In the genomic region with DNA sequence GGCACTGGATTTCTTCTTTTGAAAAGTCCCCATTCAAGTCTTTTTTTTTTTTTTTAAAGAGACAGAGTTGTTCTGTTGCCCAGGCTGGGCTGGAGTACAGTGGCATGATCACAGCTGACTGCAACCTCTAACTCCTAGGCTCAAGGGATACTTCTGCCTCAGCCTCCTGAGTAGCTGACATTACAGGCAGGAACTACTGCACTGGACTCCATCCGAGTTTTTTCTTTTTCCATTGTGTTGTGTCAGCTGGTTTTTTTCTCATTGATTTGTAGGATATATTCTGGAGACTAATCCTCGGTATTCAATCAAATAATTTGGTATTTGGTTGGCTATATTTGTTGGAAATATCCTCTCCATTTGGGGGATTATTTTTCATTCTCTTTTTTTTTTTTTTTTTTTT, we compare ENCODE assay signal across 21 cellular contexts. TPM values are rescaled to one million over a fixed set of nuclear protein-coding genes. Genes with fewer than 3 reads are reported as not detected.
DNase-seq lines count a peak whose midpoint lies in the region; ATAC-seq, FAIRE-seq and TF ChIP-seq lines count a peak whose summit lies in the region.
"Had no signal": no experiment of that assay in that cellular context is flagged by ENCODE, and none has a peak within 500 bp of the region (broad histone marks: within the 10 kb centered on the region; RNA-seq: fewer than 3 reads in every experiment).

No MANE protein-coding gene starts in this region.

- H3K27ac Mint-ChIP-seq in progenitor cell of endocrine pancreas, result no peak overlapping the region
- H3K27ac Mint-ChIP-seq: B cell; CD4-positive, alpha-beta T cell; CD8-positive, alpha-beta T cell had no signal

- H3K4me1 ChIP-seq in body of pancreas (peaks cover 6% of the 10 kb centered on the region), pancreas (no peaks in the 10 kb centered on the region)
- H3K4me1 ChIP-seq: A549; BLaER1 treated with 17β-estradiol and CSF1 and Interleukin-3, amounts not matched to agents 10 nM and 100 nM; Caco-2 had no signal

- intact Hi-C loops in body of pancreas (cut with DNase I) (no loop called here), pancreas (cut with DNase I) (no loop called here)

- H3K36me3 Mint-ChIP-seq in progenitor cell of endocrine pancreas (ENCODE audit: insufficient read depth), result peaks cover 21% of the 10 kb centered on the region

- H3K9me3 Mint-ChIP-seq in progenitor cell of endocrine pancreas (ENCODE audit: low read depth), result peaks cover 4% of the 10 kb centered on the region
- H3K9me3 Mint-ChIP-seq: CD4-positive, alpha-beta T cell had no signal

- H3K9me3 ChIP-seq in body of pancreas, result no peaks in the 10 kb centered on the region
- H3K9me3 ChIP-seq in pancreas, result no peaks in the 10 kb centered on the region
- H3K9me3 ChIP-seq: A549, Caco-2 had no signal

- H3K27ac ChIP-seq in VCaP, result peak overlapping the region; percentile 16; the same call in 1 of the 2 replicates
- H3K27ac ChIP-seq in body of pancreas, result no peak overlapping the region
- H3K27ac ChIP-seq in pancreas, result no peak overlapping the region
- H3K27ac ChIP-seq: 22Rv1; A549; BLaER1 treated with 17β-estradiol and CSF1 and Interleukin-3, amounts not matched to agents 10 nM and 100 nM; C4-2B had no signal

- H3K4me1 Mint-ChIP-seq in progenitor cell of endocrine pancreas (ENCODE audit: low read depth), result peaks cover 2% of the 10 kb centered on the region

- DNase-seq in body of pancreas (peak in 3 of 4 donors; percentile 16 to 25 (median 18)), pancreas (no peak), progenitor cell of endocrine pancreas (ENCODE audit: low spot score, unreplicated experiment) (no peak)
- DNase-seq: AML-193; Caco-2; Calu3; CD4-positive, alpha-beta T cell; CD8-positive, alpha-beta T cell; DMS79 treated with DMSO at 0.1 percent for 48 hours; GF-D8 had no signal

- H3K4me3 ChIP-seq in body of pancreas, result no peak overlapping the region
- H3K4me3 ChIP-seq in pancreas, result no peak overlapping the region
- H3K4me3 ChIP-seq: A549; BLaER1 treated with 17β-estradiol and CSF1 and Interleukin-3, amounts not matched to agents 10 nM and 100 nM had no signal

- H3K36me3 ChIP-seq in body of pancreas (replicated peaks in 1 of 2; ENCODE audit: insufficient read depth in 1 of 2, low read depth in 2 of 2) (peaks cover 0 to 11% of the 10 kb centered on the region in 2 donors), pancreas (peaks cover 0 to 13% (median 0%) of the 10 kb centered on the region in 3 donors)

- FAIRE-seq in pancreas (lab: Jason Lieb, UNC), result no peak
- FAIRE-seq: A549, D721Med, G401.6, GM12891, GM19239 had no signal

- H3K27me3 Mint-ChIP-seq in progenitor cell of endocrine pancreas, result no peaks in the 10 kb centered on the region
- H3K27me3 Mint-ChIP-seq: B cell; CD4-positive, alpha-beta T cell had no signal

- ATAC-seq in body of pancreas (peak; percentile 63), pancreas (peak; percentile 66 to 87 (median 72)), GM21717 (IDR thresholded peaks at IDR 0.05; ENCODE audit: unreplicated experiment) (no peak)
- ATAC-seq: A549; CD8-positive, alpha-beta T cell had no signal

- TF ChIP-seq CTCF in VCaP (conservative IDR thresholded peaks at IDR 0.05), result no peak
- no peak for TF ChIP-seq CTCF in body of pancreas (IDR thresholded peaks at IDR 0.05)
- no peak for TF ChIP-seq CTCF in pancreas (IDR thresholded peaks at IDR 0.05)
- no peak for TF ChIP-seq CTCF in progenitor cell of endocrine pancreas (IDR thresholded peaks at IDR 0.05; ENCODE audit: unreplicated experiment)

- 24 to 40% methylated on average over 2 of the region's 2 CpGs for WGBS in body of pancreas, 2 donors
- WGBS in pancreas, 2 donors, result 34 to 46% methylated on average over 2 of the region's 2 CpGs

- H3K4me3 Mint-ChIP-seq in progenitor cell of endocrine pancreas (ENCODE audit: low read depth), result no peak overlapping the region
- H3K4me3 Mint-ChIP-seq: B cell; CD4-positive, alpha-beta T cell; CD8-positive, alpha-beta T cell had no signal

- no peak for TF ChIP-seq POLR2A in body of pancreas (IDR thresholded peaks at IDR 0.05)

- no peaks in the 10 kb centered on the region for H3K27me3 ChIP-seq in body of pancreas
- H3K27me3 ChIP-seq in pancreas, result no peaks in the 10 kb centered on the region
- H3K27me3 ChIP-seq: BLaER1 treated with 17β-estradiol and CSF1 and Interleukin-3, amounts not matched to agents 10 nM and 100 nM had no signal

RNA-seq across cellular contexts. Expression of gene POLR2M, which starts 11.8 kb away (rescaled TPM):
- 10 to 100 TPM; 14.5 to 22.6 TPM for total RNA-seq in body of pancreas
- 10 to 100 TPM; 30.3 to 54.1 (median 38.7) TPM for total RNA-seq in pancreas
- 10 to 100 TPM; 38.7 to 47.4 TPM for polyA plus RNA-seq in pancreas
- 57.0 and 64.3 TPM in 2 replicates for total RNA-seq in progenitor cell of endocrine pancreas

Comparison
In these comparisons a context has a peak if more than half of its experiments do, and no peak if none do; other contexts are left out.
1. DNase-seq: peak in body of pancreas (3 of 4); none in pancreas (0 of 6) and progenitor cell of endocrine pancreas (single experiment).